9 cellular contexts compared by ENCODE assay signal in genomic region chr9:132942541-132943182, GRCh38. TPM values are rescaled to one million over a fixed set of nuclear protein-coding genes. Genes with fewer than 3 reads are reported as not detected.
DNase-seq lines count a peak whose midpoint lies in the region; ATAC-seq and TF ChIP-seq lines count a peak whose summit lies in the region.
"Had no signal": no experiment of that assay in that cellular context is flagged by ENCODE, and none has a peak within 500 bp of the region (broad histone marks: within the 10 kb centered on the region; RNA-seq: fewer than 3 reads in every experiment).

No MANE protein-coding gene starts in this region.

- H3K9me3 ChIP-seq in heart right ventricle (no peaks in the 10 kb centered on the region), SU-DHL-6 (ENCODE audit: insufficient read depth, low read length) (no peaks in the 10 kb centered on the region), transverse colon (no peaks in the 10 kb centered on the region)

- H3K4me2 ChIP-seq in SU-DHL-6 (ENCODE audit: low read depth, low read length, poor library complexity, severe bottlenecking): peak overlapping the region; percentile 88

- no peak for TF ChIP-seq EP300 in transverse colon (IDR thresholded peaks at IDR 0.05; ENCODE audit: low read depth)

- ATAC-seq in heart right ventricle (no peak), Right ventricle myocardium superior (ENCODE audit: poor library complexity) (no peak), foreskin keratinocyte (no peak), HG03095 (IDR thresholded peaks at IDR 0.05; ENCODE audit: unreplicated experiment) (no peak)

- in situ Hi-C loops in transverse colon (cut with MboI; ENCODE audit: low pct_ligation_motif_present in 1 of 4, low pct_unique_long_range_greater_than_20kb in 1 of 4, low sequenced_read_pairs in 3 of 4): no loop called here

- H3F3A ChIP-seq in SU-DHL-6 (ENCODE audit: insufficient read depth): peaks cover 6% of the 10 kb centered on the region; the same call in 1 of the 2 replicates

- no peak overlapping the region for H2AFZ ChIP-seq in SU-DHL-6 (ENCODE audit: low read depth, low read length, severe bottlenecking)

- intact Hi-C loops in heart right ventricle (cut with DNase I) (loop anchor here in 1 of 10 donors (10.0 kb wide), 1 partner anchor 588 kb away; the partner anchor contains the start of gene SETX), Right ventricle myocardium superior (cut with DNase I) (no loop called here), transverse colon (cut with DNase I; ENCODE audit: low total_unique reads) (no loop called here)

- DNase-seq in heart right ventricle (no peak), Right ventricle myocardium superior (no peak), foreskin keratinocyte (peak in 1 of 2 donors; percentile 22), transverse colon (no peak), NCI-H69 (lab: John Stamatoyannopoulos, UW) (no peak)
- no peak for DNase-seq in activated CD8-positive, alpha-beta memory T cell treated with anti-CD3 and anti-CD28 coated beads, Interleukin-2, amount 50 U/mL, for 48 hours

- no peaks in the 10 kb centered on the region for H3K9me2 ChIP-seq in SU-DHL-6 (replicated peaks; ENCODE audit: insufficient read depth, low read length)

- no peak overlapping the region for H3K9ac ChIP-seq in SU-DHL-6 (ENCODE audit: low read length)

- H3K4me3 ChIP-seq in heart right ventricle (peak overlapping the region in 5 of 10 donors; percentile 83 to 100 (median 100)), SU-DHL-6 (ENCODE audit: insufficient read depth, low read length, poor library complexity, severe bottlenecking) (peak overlapping the region; percentile 6), transverse colon (peak overlapping the region in 1 of 4 donors; percentile 98)

- no peaks in the 10 kb centered on the region for H4K20me1 ChIP-seq in SU-DHL-6 (ENCODE audit: low read depth, low read length)

- 27 to 36% methylated on average over 5 of the region's 5 CpGs for WGBS in heart right ventricle, 2 donors
- WGBS in transverse colon (ENCODE audit: low coverage in 1 of 2), 2 donors: 21 to 30% methylated on average over 5 of the region's 5 CpGs

- no peaks in the 10 kb centered on the region for H3K36me3 ChIP-seq in heart right ventricle
- H3K36me3 ChIP-seq in SU-DHL-6 (ENCODE audit: low read length): no peaks in the 10 kb centered on the region
- H3K36me3 ChIP-seq in transverse colon: no peaks in the 10 kb centered on the region

- H3K4me1 ChIP-seq in heart right ventricle: peaks cover 0 to 74% (median 47%) of the 10 kb centered on the region in 9 donors
- H3K4me1 ChIP-seq in foreskin keratinocyte: peaks cover 4% of the 10 kb centered on the region
- H3K4me1 ChIP-seq in transverse colon: peaks cover 0 to 27% (median 25%) of the 10 kb centered on the region in 4 donors

- TF ChIP-seq CTCF in heart right ventricle (IDR thresholded peaks at IDR 0.05): no peak
- no peak for TF ChIP-seq CTCF in SU-DHL-6 (IDR thresholded peaks at IDR 0.05; ENCODE audit: insufficient read depth, low read length, poor library complexity, severe bottlenecking)
- no peak for TF ChIP-seq CTCF in foreskin keratinocyte (conservative IDR thresholded peaks at IDR 0.05)
- TF ChIP-seq CTCF in transverse colon (IDR thresholded peaks at IDR 0.05): no peak

- H3K79me2 ChIP-seq in SU-DHL-6 (ENCODE audit: insufficient read depth, low read length): peaks cover 19% of the 10 kb centered on the region

- H3K27ac ChIP-seq in heart right ventricle (peak overlapping the region in 7 of 10 donors; percentile 7 to 100 (median 66)), SU-DHL-6 (ENCODE audit: low read depth, low read length) (no peak overlapping the region), foreskin keratinocyte (peak overlapping the region; percentile 100), transverse colon (peak overlapping the region in 3 of 4 donors; percentile 20 to 87 (median 21))

- TF ChIP-seq POLR2A in transverse colon (IDR thresholded peaks at IDR 0.05): no peak

- H3K27me3 ChIP-seq in heart right ventricle (no peaks in the 10 kb centered on the region), SU-DHL-6 (ENCODE audit: low read length) (no peaks in the 10 kb centered on the region), foreskin keratinocyte (no peaks in the 10 kb centered on the region), transverse colon (no peaks in the 10 kb centered on the region)

RNA-seq across cellular contexts. Expression of gene TSC1, which starts 1.8 kb away (rescaled TPM):
- total RNA-seq in heart right ventricle: 10 to 100 TPM; 40.2 to 72.9 (median 55.5) TPM
- polyA plus RNA-seq in heart right ventricle: 10 to 100 TPM in 1 of 2 donors, 1 to 10 TPM in 1; 7.7 to 22.8 TPM
- total RNA-seq in Right ventricle myocardium superior: 45.9 TPM
- total RNA-seq in foreskin keratinocyte: 20.9 and 22.7 TPM in 2 replicates
- polyA plus RNA-seq in foreskin keratinocyte: 6.7 and 6.9 TPM in 2 replicates
- 100 to 1,000 TPM in 2 of 4 donors, 10 to 100 TPM in 2; 48.4 to 206 (median 92.3) TPM for total RNA-seq in transverse colon

RNA-seq across cellular contexts. Expression of gene GFI1B, which starts 35.8 kb away (rescaled TPM):
- total RNA-seq in heart right ventricle (under 1 TPM in 7 of 10 donors, not detected in 3; 0.11 to 0.49 (median 0.33) TPM), Right ventricle myocardium superior (not detected), foreskin keratinocyte (not detected in 2 replicates), transverse colon (1 to 10 TPM in 2 of 4 donors, not detected in 2; 1.7 to 2.0 TPM)
- polyA plus RNA-seq in heart right ventricle (under 1 TPM in 1 of 2 donors, not detected in 1; 0.06 TPM), foreskin keratinocyte (not detected in 2 replicates)
- total RNA-seq: glomerular endothelial cell had no signal
